ENCODE assay signal across 35 cellular contexts in the genomic region with DNA sequence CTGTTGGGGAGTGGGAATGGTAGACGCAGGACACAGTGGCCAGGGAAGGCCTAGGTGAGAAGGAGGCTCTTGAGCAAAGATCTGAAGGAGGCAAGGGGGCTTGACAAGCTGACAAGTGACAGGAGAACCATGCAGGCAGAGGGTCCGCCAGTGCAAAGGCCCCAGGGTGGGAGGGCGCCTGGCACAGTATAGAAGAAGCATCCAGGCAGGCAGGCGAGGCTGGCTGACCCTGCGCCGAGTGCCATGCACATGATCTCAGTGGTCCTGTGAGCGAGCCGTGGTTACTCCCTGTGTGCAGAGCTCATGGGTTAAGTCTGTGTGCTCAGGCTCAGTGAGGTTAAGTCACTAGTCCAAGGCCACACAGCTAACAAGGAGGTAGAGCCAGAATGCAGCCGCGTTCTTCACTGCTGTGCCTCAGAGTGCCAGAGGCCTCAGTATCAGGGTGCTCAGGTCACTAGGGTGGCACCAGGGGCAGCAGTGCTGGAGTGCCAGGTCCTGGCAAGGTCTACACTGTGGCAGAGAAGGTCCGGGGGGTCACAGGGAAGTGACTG. TPM values are rescaled to one million over a fixed set of nuclear protein-coding genes. Genes with fewer than 3 reads are reported as not detected.
"Had no signal": no experiment of that assay in that cellular context is flagged by ENCODE, and none has a peak within 500 bp of the region (broad histone marks: within the 10 kb centered on the region; RNA-seq: fewer than 3 reads in every experiment).

No MANE protein-coding gene starts in this region.

- H3K4me3 ChIP-seq: colonic mucosa, esophagus muscularis mucosa, heart right ventricle, left lung, neural progenitor cell, ovary, psoas muscle, skin epidermis, spleen, thoracic aorta, transverse colon had no signal

- H3K9me3 Mint-ChIP-seq: dendritic cell treated with granulocyte-macrophage colony-stimulating factor and Interleukin-4, amounts not matched to agents 40 ng/mL and 50 ng/mL, for 4 days; endodermal cell; mesothelial cell of epicardium; naive thymus-derived CD4-positive, alpha-beta T cell; nephron; neural progenitor cell; stimulated activated naive B cell treated with anti-CD40 and anti-IgM and Interleukin-4, amounts not matched to agents 10 μg/mL and 1 μg/mL and 100 μg/mL, for 72 hours; stimulated activated naive CD8-positive, alpha-beta T cell treated with anti-CD3 and anti-CD28 coated beads, Interleukin-15, Interleukin-2, amounts not matched to agents 100 ng/mL and 50 ng/mL, for 24 hours had no signal

- H3K4me2 ChIP-seq: neural progenitor cell had no signal

- H3K9me3 ChIP-seq: colonic mucosa, esophagus muscularis mucosa, heart right ventricle, left lung, ovary, psoas muscle, spleen, thoracic aorta, transverse colon had no signal

- H3K27ac Mint-ChIP-seq: dendritic cell treated with granulocyte-macrophage colony-stimulating factor and Interleukin-4, amounts not matched to agents 40 ng/mL and 50 ng/mL, for 4 days; endodermal cell; mesothelial cell of epicardium; nephron; neural progenitor cell; stimulated activated naive B cell treated with anti-CD40 and anti-IgM and Interleukin-4, amounts not matched to agents 10 μg/mL and 1 μg/mL and 100 μg/mL, for 72 hours; stimulated activated naive CD8-positive, alpha-beta T cell treated with anti-CD3 and anti-CD28 coated beads, Interleukin-15, Interleukin-2, amounts not matched to agents 100 ng/mL and 50 ng/mL, for 24 hours had no signal

- H3K27me3 Mint-ChIP-seq: stimulated activated naive B cell treated with anti-CD40 and anti-IgM and Interleukin-4, amounts not matched to agents 10 μg/mL and 1 μg/mL and 100 μg/mL, for 72 hours; stimulated activated naive CD8-positive, alpha-beta T cell treated with anti-CD3 and anti-CD28 coated beads, Interleukin-15, Interleukin-2, amounts not matched to agents 100 ng/mL and 50 ng/mL, for 24 hours had no signal

- H3K4me1 Mint-ChIP-seq: mesothelial cell of epicardium, nephron had no signal

- DNase-seq: colonic mucosa; effector CD8-positive, alpha-beta T cell; endodermal cell; foreskin keratinocyte; glutamatergic neuron; heart right ventricle; hippocampal formation; left cardiac atrium; mesenchymal stem cell; naive thymus-derived CD4-positive, alpha-beta T cell; nucleus accumbens; ovary; posterior cingulate gyrus; psoas muscle; spleen; stimulated activated CD4-positive, alpha-beta T cell treated with anti-CD3 and anti-CD28 coated beads, Interleukin-4, amount 100 ng/mL, for 4 hours; stimulated activated naive B cell treated with anti-CD40 and anti-IgM and Interleukin-4, amounts not matched to agents 10 μg/mL and 1 μg/mL and 100 μg/mL, for 72 hours; transverse colon had no signal

- H3K4me3 Mint-ChIP-seq: dendritic cell treated with granulocyte-macrophage colony-stimulating factor and Interleukin-4, amounts not matched to agents 40 ng/mL and 50 ng/mL, for 4 days; endodermal cell; mesothelial cell of epicardium; naive thymus-derived CD4-positive, alpha-beta T cell; nephron; neural progenitor cell; stimulated activated naive B cell treated with anti-CD40 and anti-IgM and Interleukin-4, amounts not matched to agents 10 μg/mL and 1 μg/mL and 100 μg/mL, for 72 hours; stimulated activated naive CD8-positive, alpha-beta T cell treated with anti-CD3 and anti-CD28 coated beads, Interleukin-15, Interleukin-2, amounts not matched to agents 100 ng/mL and 50 ng/mL, for 24 hours had no signal

- H3K4me1 ChIP-seq: colonic mucosa, esophagus muscularis mucosa, foreskin keratinocyte, left lung, psoas muscle, transverse colon had no signal

- FAIRE-seq: endothelial cell of umbilical vein, islet of Langerhans had no signal

- H3K27ac ChIP-seq: colonic mucosa, esophagus muscularis mucosa, foreskin keratinocyte, heart right ventricle, left lung, neural progenitor cell, ovary, psoas muscle, skin epidermis, spleen, thoracic aorta, transverse colon had no signal

- H3K27me3 ChIP-seq: colonic mucosa, esophagus muscularis mucosa, foreskin keratinocyte, heart right ventricle, neural progenitor cell, ovary had no signal

- ATAC-seq: foreskin keratinocyte; left cardiac atrium; left lung; naive thymus-derived CD4-positive, alpha-beta T cell; psoas muscle; stimulated activated naive B cell treated with anti-CD40 and anti-IgM and Interleukin-4, amounts not matched to agents 10 μg/mL and 1 μg/mL and 100 μg/mL, for 72 hours had no signal

- H3K9ac ChIP-seq: neural progenitor cell had no signal

- H3K36me3 ChIP-seq: colonic mucosa, neural progenitor cell, ovary, transverse colon had no signal

- H2AFZ ChIP-seq: neural progenitor cell had no signal

RNA-seq across cellular contexts. Expression of gene CNFN, which starts 15.2 kb away (rescaled TPM):
- total RNA-seq: chondrocyte, fibroblast of lung, kidney epithelial cell, lung microvascular endothelial cell, ovary, psoas muscle, renal cortical epithelial cell, thoracic aorta, urinary bladder had no signal
